ENCODE assay signal across 18 cellular contexts in genomic region chr20:6692566-6693168, GRCh38.
A peak's percentile ranks its signal among the peaks of the same experiment; 100 is the strongest.
DNase-seq lines count a peak whose midpoint lies in the region; ATAC-seq and TF ChIP-seq lines count a peak whose summit lies in the region.
"Had no signal": no experiment of that assay in that cellular context is flagged by ENCODE, and none has a peak within 500 bp of the region (broad histone marks: within the 10 kb centered on the region; RNA-seq: fewer than 3 reads in every experiment).

No MANE protein-coding gene starts in this region.

- H3K4me3 ChIP-seq in heart right ventricle (no peak overlapping the region), testis (no peak overlapping the region)

- H3K27me3 ChIP-seq in heart right ventricle (no peaks in the 10 kb centered on the region), testis (no peaks in the 10 kb centered on the region)

- intact Hi-C loops in heart right ventricle (cut with DNase I) (no loop called here), posterior cingulate gyrus (cut with DNase I) (no loop called here), testis (cut with DNase I; ENCODE audit: low total_unique reads) (no loop called here)

- H3K9me3 ChIP-seq in heart right ventricle (no peaks in the 10 kb centered on the region), testis (no peaks in the 10 kb centered on the region)

- H3K36me3 ChIP-seq in heart right ventricle (no peaks in the 10 kb centered on the region), testis (ENCODE audit: low read depth, missing control alignments) (no peaks in the 10 kb centered on the region)

- 55 to 62% methylated on average over 10 of the region's 10 CpGs for WGBS in heart right ventricle, 2 donors
- 74 to 79% methylated on average over 10 of the region's 10 CpGs for WGBS in testis, 2 donors

- DNase-seq in HuH-7 (ENCODE audit: low spot score) (peak; percentile 65), NCI-H774 (lab: John Stamatoyannopoulos, UW) (peak; percentile 20), heart right ventricle (peak in 1 of 2 donors; percentile 16), posterior cingulate gyrus (peak in 7 of 10 donors; percentile 10 to 76 (median 24)), iPS-NIHi7 (ENCODE audit: extremely low spot score) (no peak), testis (no peak), erythroblast (lab: John Stamatoyannopoulos, UW) (no peak)
- DNase-seq: activated CD4-positive, alpha-beta T cell treated with anti-CD3 and anti-CD28 coated beads, Interleukin-2, amount 50 U/mL, for 48 hours; activated naive CD4-positive, alpha-beta T cell treated with Interleukin-2 at 50 U/mL for 16 hours; activated T-cell treated with anti-CD3 and anti-CD28 coated beads, Interleukin-2, amount 50 U/mL, for 1 hour; cerebellar nuclear complex; HFFc6; Karpas-422; NCI-H1694; NCI-H226; stimulated activated CD4-positive, alpha-beta T cell treated with anti-CD3 and anti-CD28 coated beads, Interleukin-4, amount 100 ng/mL, for 1 hour; T-cell had no signal

- no peak for TF ChIP-seq CTCF in heart right ventricle (IDR thresholded peaks at IDR 0.05)
- TF ChIP-seq CTCF in testis (IDR thresholded peaks at IDR 0.05) = no peak

- H3K27ac ChIP-seq in heart right ventricle (peak overlapping the region in 4 of 10 donors; percentile 20 to 37 (median 36)), testis (no peak overlapping the region)

- TF ChIP-seq POLR2A in testis (IDR thresholded peaks at IDR 0.05) (no peak), erythroblast (IDR thresholded peaks at IDR 0.05; ENCODE audit: low read length) (no peak)

- H3K4me1 ChIP-seq in heart right ventricle (peaks cover 0 to 16% (median 4%) of the 10 kb centered on the region in 9 donors), testis (no peaks in the 10 kb centered on the region)

- peak in 7 of 8 donors; percentile 33 to 80 (median 78) for ATAC-seq in heart right ventricle
- ATAC-seq: left lobe of liver, T-cell had no signal

Comparison
In these comparisons a context has a peak if more than half of its experiments do, and no peak if none do; other contexts are left out.
1. DNase-seq: peak in HuH-7 (single experiment), NCI-H774 (single experiment) and posterior cingulate gyrus (7 of 10); none in iPS-NIHi7 (single experiment), testis (single experiment) and erythroblast (0 of 2).